ENCODE assay signal across 9 cellular contexts in genomic region chr2:170277943-170278342, GRCh38.
"Had no signal": no experiment of that assay in that cellular context is flagged by ENCODE, and none has a peak within 500 bp of the region (broad histone marks: within the 10 kb centered on the region; RNA-seq: fewer than 3 reads in every experiment).

No MANE protein-coding gene starts in this region.

- H3K4me1 Mint-ChIP-seq: nephron had no signal

- ATAC-seq: left ventricle myocardium superior, WTC11 had no signal

- H3K36me3 Mint-ChIP-seq: WTC11 had no signal

- H3K4me3 Mint-ChIP-seq: activated naive CD4-positive, alpha-beta T cell treated with anti-CD3 and anti-CD28 coated beads for 36 hours; nephron; WTC11 had no signal

- H3K9me3 Mint-ChIP-seq: activated naive CD4-positive, alpha-beta T cell treated with anti-CD3 and anti-CD28 coated beads for 36 hours had no signal

- DNase-seq: activated CD4-positive, alpha-beta T cell treated with anti-CD3 and anti-CD28 coated beads for 48 hours; activated naive CD4-positive, alpha-beta T cell treated with anti-CD3 and anti-CD28 coated beads for 36 hours; effector CD8-positive, alpha-beta T cell; kidney; left ventricle myocardium superior; mesenchymal stem cell; stomach had no signal

- H3K27ac Mint-ChIP-seq: activated naive CD4-positive, alpha-beta T cell treated with anti-CD3 and anti-CD28 coated beads for 36 hours; nephron; WTC11 had no signal
